Comparison of ENCODE assay signal across 14 cellular contexts in the genomic region with DNA sequence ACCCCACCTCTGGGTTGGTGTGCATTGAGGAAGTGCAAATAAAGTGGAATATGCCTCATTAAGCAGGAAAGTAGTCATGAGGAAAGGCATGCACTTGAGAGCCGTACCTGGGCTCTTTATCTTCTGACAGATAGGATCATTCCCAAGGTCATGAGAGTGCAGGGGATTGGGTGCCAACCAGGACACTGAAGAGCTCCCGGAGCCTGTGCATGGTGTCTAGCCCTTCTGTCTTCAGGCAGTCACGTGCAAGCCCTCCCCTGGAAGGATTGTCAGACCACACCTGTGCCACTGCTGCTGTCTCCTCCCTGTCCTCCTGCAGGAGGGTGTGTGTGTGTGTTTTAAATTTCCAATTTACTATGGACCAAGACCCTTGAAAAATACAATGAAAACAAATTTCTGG.
DNase-seq lines count a peak whose midpoint lies in the region; ATAC-seq and TF ChIP-seq lines count a peak whose summit lies in the region.
"Had no signal": no experiment of that assay in that cellular context is flagged by ENCODE, and none has a peak within 500 bp of the region (broad histone marks: within the 10 kb centered on the region; RNA-seq: fewer than 3 reads in every experiment).

No MANE protein-coding gene starts in this region.

- H3K36me3 ChIP-seq in thyroid gland = no peaks in the 10 kb centered on the region
- H3K36me3 ChIP-seq: BLaER1 treated with 17β-estradiol and CSF1 and Interleukin-3, amounts not matched to agents 10 nM and 100 nM had no signal

- H3K4me1 ChIP-seq in thyroid gland = peaks cover 71 to 72% of the 10 kb centered on the region in 2 donors

- in situ Hi-C loops in GM13976 (cut with MboI; ENCODE audit: low sequenced_read_pairs, unreplicated experiment) = no loop called here

- peak; percentile 10 for ATAC-seq in central memory CD8-positive, alpha-beta T cell (replicated peaks; ENCODE audit: extremely low read depth, poor library complexity, severe bottlenecking)
- ATAC-seq in HG03571 (IDR thresholded peaks at IDR 0.05; ENCODE audit: unreplicated experiment) = no peak
- ATAC-seq: GM23338 had no signal

- peak overlapping the region; percentile 76 to 94 (median 79) for H3K27ac ChIP-seq in thyroid gland
- H3K27ac ChIP-seq: BLaER1 treated with 17β-estradiol and CSF1 and Interleukin-3, amounts not matched to agents 10 nM and 100 nM had no signal

- intact Hi-C loops in thyroid gland (cut with DNase I) = no loop called here

- DNase-seq in NCI-H510A treated with DMSO at 0.1 percent for 48 hours (lab: John Stamatoyannopoulos, UW) (peak; percentile 23), NCI-H510A (lab: John Stamatoyannopoulos, UW) (no peak), NCI-H2171 treated with DMSO at 0.1 percent for 48 hours (lab: John Stamatoyannopoulos, UW) (peak; percentile 30), thyroid gland (peak; percentile 86 to 87), GM13976 (ENCODE audit: low spot score) (no peak), cerebellar nuclear complex (lab: John Stamatoyannopoulos, UW) (no peak)
- DNase-seq in central memory CD8-positive, alpha-beta T cell (ENCODE audit: low spot score in 2 of 2) = no peak
- DNase-seq: ACHN; CD4-positive, CD25-positive, alpha-beta regulatory T cell; GF-D8; H7 had no signal

- no peaks in the 10 kb centered on the region for H3K27me3 ChIP-seq in thyroid gland
- H3K27me3 ChIP-seq: BLaER1 treated with 17β-estradiol and CSF1 and Interleukin-3, amounts not matched to agents 10 nM and 100 nM had no signal

- no peaks in the 10 kb centered on the region for H3K9me3 Mint-ChIP-seq in central memory CD8-positive, alpha-beta T cell
- H3K9me3 Mint-ChIP-seq: CD4-positive, CD25-positive, alpha-beta regulatory T cell; GM23338 had no signal

- 11 to 29% methylated on average over 3 of the region's 3 CpGs for WGBS in thyroid gland, 2 donors

- TF ChIP-seq POLR2A in thyroid gland (IDR thresholded peaks at IDR 0.05) = peak in 1 of 2 donors; percentile 44

- no peak overlapping the region for H3K27ac Mint-ChIP-seq in central memory CD8-positive, alpha-beta T cell (ENCODE audit: low read depth)
- H3K27ac Mint-ChIP-seq: CD4-positive, CD25-positive, alpha-beta regulatory T cell; GM23338 had no signal

- no peaks in the 10 kb centered on the region for H3K9me3 ChIP-seq in thyroid gland
- H3K9me3 ChIP-seq: BLaER1 treated with 17β-estradiol and CSF1 and Interleukin-3, amounts not matched to agents 10 nM and 100 nM had no signal

- no peak overlapping the region for H3K4me3 Mint-ChIP-seq in central memory CD8-positive, alpha-beta T cell
- H3K4me3 Mint-ChIP-seq: CD4-positive, CD25-positive, alpha-beta regulatory T cell; GM23338 had no signal

- H3K36me3 Mint-ChIP-seq in central memory CD8-positive, alpha-beta T cell (ENCODE audit: insufficient read depth) = peaks cover 1% of the 10 kb centered on the region
- H3K36me3 Mint-ChIP-seq: CD4-positive, CD25-positive, alpha-beta regulatory T cell had no signal

- no peaks in the 10 kb centered on the region for H3K4me1 Mint-ChIP-seq in central memory CD8-positive, alpha-beta T cell

- no peak overlapping the region for H3K4me3 ChIP-seq in thyroid gland (replicated peaks in 1 of 3)
- H3K4me3 ChIP-seq: BLaER1 treated with 17β-estradiol and CSF1 and Interleukin-3, amounts not matched to agents 10 nM and 100 nM; GM23338 had no signal

- peaks cover 20% of the 10 kb centered on the region for H3K27me3 Mint-ChIP-seq in central memory CD8-positive, alpha-beta T cell

- TF ChIP-seq CTCF in thyroid gland (IDR thresholded peaks at IDR 0.05) (peak in 3 of 6 experiments; percentile 15 to 38 (median 27)), GM13976 (IDR thresholded peaks at IDR 0.05; ENCODE audit: borderline replicate concordance, control extremely low read depth, extremely low read depth, insufficient read depth, missing control alignments) (no peak)

Comparison
In these comparisons a context has a peak if more than half of its experiments do, and no peak if none do; other contexts are left out.
1. DNase-seq: peak in NCI-H510A treated with DMSO at 0.1 percent for 48 hours (single experiment), NCI-H2171 treated with DMSO at 0.1 percent for 48 hours (single experiment) and thyroid gland (2 of 2); none in NCI-H510A (single experiment), central memory CD8-positive, alpha-beta T cell (0 of 2), GM13976 (single experiment) and cerebellar nuclear complex (0 of 2).